In genomic region chr21:34567574-34567973, GRCh38 we compare ENCODE assay signal across 19 cellular contexts. TPM values are rescaled to one million over a fixed set of nuclear protein-coding genes. Genes with fewer than 3 reads are reported as not detected.
DNase-seq lines count a peak whose midpoint lies in the region; ATAC-seq, FAIRE-seq and TF ChIP-seq lines count a peak whose summit lies in the region.
"Had no signal": no experiment of that assay in that cellular context is flagged by ENCODE, and none has a peak within 500 bp of the region (broad histone marks: within the 10 kb centered on the region; RNA-seq: fewer than 3 reads in every experiment).

No MANE protein-coding gene starts in this region.

- TF ChIP-seq EP300 in K562 (IDR thresholded peaks at IDR 0.05; ENCODE audit: low read length) (no peak), gastroesophageal sphincter (IDR thresholded peaks at IDR 0.05) (no peak)

- no peaks in the 10 kb centered on the region for H4K20me1 ChIP-seq in K562 (replicated peaks; ENCODE audit: control insufficient read depth, insufficient read depth, low read length)
- H4K20me1 ChIP-seq: BLaER1 treated with 17β-estradiol and CSF1 and Interleukin-3, amounts not matched to agents 10 nM and 100 nM had no signal

- H3K27me3 ChIP-seq in left ventricle myocardium inferior (ENCODE audit: low read depth) (no peaks in the 10 kb centered on the region), K562 (ENCODE audit: control insufficient read depth in 2 of 2, insufficient read depth in 2 of 2, low read length in 2 of 2) (peaks cover 0 to 4% of the 10 kb centered on the region in 2 experiments; a peak in 1 of 5 replicates), thyroid gland (no peaks in the 10 kb centered on the region), gastroesophageal sphincter (no peaks in the 10 kb centered on the region)
- H3K27me3 ChIP-seq: BLaER1 treated with 17β-estradiol and CSF1 and Interleukin-3, amounts not matched to agents 10 nM and 100 nM had no signal

- no peak for TF ChIP-seq RAD21 in K562 (CRISPR knock-in tag; conservative IDR thresholded peaks at IDR 0.05 in 1 of 2, IDR thresholded peaks at IDR 0.05 in 1 of 2)

- H3K36me3 ChIP-seq in left ventricle myocardium inferior (no peaks in the 10 kb centered on the region), K562 (ENCODE audit: control insufficient read depth, insufficient read depth, low read length) (no peaks in the 10 kb centered on the region), thyroid gland (no peaks in the 10 kb centered on the region), gastroesophageal sphincter (no peaks in the 10 kb centered on the region)

- H3K27me3 Mint-ChIP-seq in neural crest cell (ENCODE audit: low read depth) = no peaks in the 10 kb centered on the region

- CTCF ChIA-PET in K562 (lab: Yijun Ruan, JAX; ENCODE audit: low intra/inter-chr PET ratio) = no interaction called here

- intact Hi-C loops in left ventricle myocardium inferior (cut with micrococcal nuclease) = no loop called here
- intact Hi-C loops in Right ventricle myocardium superior (cut with DNase I) = no loop called here
- intact Hi-C loops in K562 (cut with micrococcal nuclease) = no loop called here
- intact Hi-C loops in thyroid gland (cut with DNase I) = no loop called here

- H3K9me1 ChIP-seq in K562 (ENCODE audit: control insufficient read depth, insufficient read depth, low read length) = no peaks in the 10 kb centered on the region

- DNase-seq in left ventricle myocardium inferior = no peak
- DNase-seq in Right ventricle myocardium superior = no peak
- no peak for DNase-seq in K562 (ENCODE audit: extremely low read depth in 1 of 4, low spot score in 3 of 4)
- DNase-seq in neural crest cell (ENCODE audit: low read depth, low spot score) = no peak
- DNase-seq in thyroid gland = peak; percentile 56 to 72
- DNase-seq in COR-L47 (lab: John Stamatoyannopoulos, UW) = no peak
- DNase-seq: CD8-positive, alpha-beta T cell; DMS 273 treated with DMSO at 0.1 percent for 48 hours; DMS53; DND-41; EL; H9 had no signal

- H3K9me3 Mint-ChIP-seq in neural crest cell = peaks cover 3% of the 10 kb centered on the region

- H3K4me2 ChIP-seq in K562 (ENCODE audit: insufficient read depth, low read length) = no peak overlapping the region
- H3K4me2 ChIP-seq: BLaER1 treated with 17β-estradiol and CSF1 and Interleukin-3, amounts not matched to agents 10 nM and 100 nM had no signal

- H3K4me1 ChIP-seq in left ventricle myocardium inferior (peaks cover 58% of the 10 kb centered on the region), K562 (replicated peaks in 1 of 2; ENCODE audit: control insufficient read depth in 2 of 2, insufficient read depth in 2 of 2, low read length in 2 of 2) (no peaks in the 10 kb centered on the region; a peak in 1 of 5 replicates), thyroid gland (no peaks in the 10 kb centered on the region), gastroesophageal sphincter (peaks cover 0 to 24% (median 0%) of the 10 kb centered on the region in 3 donors)

- H3K4me3 ChIP-seq in left ventricle myocardium inferior (no peak overlapping the region), K562 (no peak overlapping the region), thyroid gland (replicated peaks in 1 of 3) (no peak overlapping the region), gastroesophageal sphincter (no peak overlapping the region)
- H3K4me3 ChIP-seq: BLaER1 treated with 17β-estradiol and CSF1 and Interleukin-3, amounts not matched to agents 10 nM and 100 nM; GM12878 had no signal

- H3K9me3 ChIP-seq in left ventricle myocardium inferior (replicated peaks) (no peaks in the 10 kb centered on the region), K562 (replicated peaks; ENCODE audit: control insufficient read depth, insufficient read depth, low read depth, low read length) (no peaks in the 10 kb centered on the region), thyroid gland (no peaks in the 10 kb centered on the region), gastroesophageal sphincter (no peaks in the 10 kb centered on the region)

- H3K4me3 Mint-ChIP-seq in neural crest cell = no peak overlapping the region
- H3K4me3 Mint-ChIP-seq: B cell; CD8-positive, alpha-beta T cell; H9 had no signal

- POLR2A ChIA-PET in K562 (lab: Yijun Ruan, JAX) = interaction anchor here (0.8 kb wide), 1 partner anchor 15 kb away, joined by 3 read pairs; no protein-coding TSS in a partner anchor

- 50% methylated on average over 7 of the region's 7 CpGs for WGBS in K562 (ENCODE audit: insufficient coverage, low coverage, missing lambda C conversion rate)
- WGBS in thyroid gland, 2 donors = 33 to 67% methylated on average over 7 of the region's 7 CpGs
- WGBS in gastroesophageal sphincter (ENCODE audit: low coverage in 1 of 2), 2 donors = 93 to 95% methylated on average over 6 to 7 of the region's 7 CpGs

- TF ChIP-seq POLR2A in K562 (conservative IDR thresholded peaks at IDR 0.05) = no peak
- TF ChIP-seq POLR2A in thyroid gland (IDR thresholded peaks at IDR 0.05) = no peak
- TF ChIP-seq POLR2A in gastroesophageal sphincter (IDR thresholded peaks at IDR 0.05) = no peak

- no TSS peak for BruUV-seq in K562 (replicated peaks; lab: Mats Ljungman, UMichigan)

- ATAC-seq in Right ventricle myocardium superior (ENCODE audit: poor library complexity) (no peak), K562 (no peak), gastroesophageal sphincter (no peak)
- ATAC-seq: CD8-positive, alpha-beta T cell; GM12878 had no signal

- FAIRE-seq in K562 (lab: Jason Lieb, UNC) = no peak
- FAIRE-seq: GM12878, H1 had no signal

- in situ Hi-C loops in K562 (cut with MboI) = no loop called here

- peaks cover 8% of the 10 kb centered on the region for H3K36me3 Mint-ChIP-seq in neural crest cell (ENCODE audit: low read depth)

- H2AFZ ChIP-seq in K562 (ENCODE audit: low read depth, low read length) = no peak overlapping the region

- peak overlapping the region; percentile 50 for H3K27ac ChIP-seq in left ventricle myocardium inferior (replicated peaks)
- no peak overlapping the region for H3K27ac ChIP-seq in K562 (ENCODE audit: extremely low read depth, low read depth, low read length)
- H3K27ac ChIP-seq in thyroid gland = no peak overlapping the region
- no peak overlapping the region for H3K27ac ChIP-seq in gastroesophageal sphincter
- H3K27ac ChIP-seq: BLaER1 treated with 17β-estradiol and CSF1 and Interleukin-3, amounts not matched to agents 10 nM and 100 nM; HL-60 had no signal

- H3K27ac Mint-ChIP-seq in neural crest cell (ENCODE audit: unreplicated experiment) = peak overlapping the region; percentile 67
- H3K27ac Mint-ChIP-seq: B cell; CD8-positive, alpha-beta T cell; H9 had no signal

- H3K9ac ChIP-seq in K562 (ENCODE audit: insufficient read depth in 1 of 2, low read depth in 2 of 2, low read length in 2 of 2) = no peak overlapping the region
- H3K9ac ChIP-seq: BLaER1 treated with 17β-estradiol and CSF1 and Interleukin-3, amounts not matched to agents 10 nM and 100 nM had no signal

- TF ChIP-seq CTCF in left ventricle myocardium inferior (IDR thresholded peaks at IDR 0.05; ENCODE audit: borderline replicate concordance) (no peak), K562 (IDR thresholded peaks at IDR 0.05 in 2 of 3, conservative IDR thresholded peaks at IDR 0.05 in 1 of 3; ENCODE audit: insufficient read depth in 2 of 3, low read depth in 1 of 3, low read length in 3 of 3) (no peak), neural crest cell (conservative IDR thresholded peaks at IDR 0.05) (no peak), thyroid gland (IDR thresholded peaks at IDR 0.05) (no peak), gastroesophageal sphincter (IDR thresholded peaks at IDR 0.05) (no peak)

- H3K79me2 ChIP-seq in K562 (ENCODE audit: control insufficient read depth, insufficient read depth, low read length) = no peaks in the 10 kb centered on the region

- H3K4me1 Mint-ChIP-seq in neural crest cell = peaks cover 42% of the 10 kb centered on the region

RNA-seq across cellular contexts. Expression of gene RCAN1, which starts 47.3 kb away (rescaled TPM):
- total RNA-seq in left ventricle myocardium inferior (75.3 TPM), Right ventricle myocardium superior (36.0 TPM), K562 (2014; rRNA removed) (11.9 TPM in 2 replicates), K562 (2014; rRNA removed; fragmentation: Illumina TruSeq; extraction: Trizol) (16.5 and 16.9 TPM in 2 replicates), K562 (2015; rRNA removed; fragmentation: Illumina TruSeq; extraction: Trizol) (12.3 and 14.7 TPM in 2 replicates), K562 (2021) (14.0 and 15.5 TPM in 2 replicates), neural crest cell (13.0 and 14.2 TPM in 2 replicates), thyroid gland (10 to 100 TPM; 24.5 to 32.7 (median 29.0) TPM), gastroesophageal sphincter (10 to 100 TPM; 32.1 to 58.6 (median 42.2) TPM)
- total RNA-seq in K562 (2011; cell fraction: chromatin; rRNA removed; ENCODE audit: low replicate concordance) = 6.1 and 7.8 TPM in 2 replicates
- total RNA-seq in K562 (2011; cell fraction: nucleolus; rRNA removed) = 3.8 and 4.2 TPM in 2 replicates
- 6.6 and 7.6 TPM in 2 replicates for total RNA-seq in K562 (2011; cell fraction: nucleoplasm; rRNA removed)
- polyA plus RNA-seq in K562 (2011; rRNA removed) (5.3 and 9.9 TPM in 2 replicates), K562 (2014; fragmentation: Illumina TruSeq; extraction: Trizol) (13.4 and 14.9 TPM in 2 replicates), K562 (2014; fragmentation: Nextera tagmentation; extraction: Ambion mirVana) (1 to 10 TPM; 4.4 to 6.1 TPM), K562 (2014; rRNA removed) (12.3 and 15.0 TPM in 2 replicates)
- 2.7 and 3.8 TPM in 2 replicates for polyA plus RNA-seq in K562 (2011; cell fraction: cytosol; rRNA removed)
- polyA plus RNA-seq in K562 (2011; cell fraction: nucleus; rRNA removed) = 2.2 and 2.9 TPM in 2 replicates
- 14.3 and 25.6 TPM in 2 replicates for polyA plus RNA-seq in K562 (2012)
- 8.1 and 11.2 TPM in 2 replicates for polyA minus RNA-seq in K562 (2011; rRNA and poly(A)+ RNA removed)
- polyA minus RNA-seq in K562 (2011; cell fraction: cytosol; rRNA and poly(A)+ RNA removed) = 3.4 and 5.2 TPM in 2 replicates
- polyA minus RNA-seq in K562 (2011; cell fraction: nucleus; rRNA and poly(A)+ RNA removed) = 2.7 and 3.3 TPM in 2 replicates

RNA-seq across cellular contexts. Expression of gene KCNE1, which starts 55.6 kb away (rescaled TPM):
- 4.8 TPM for total RNA-seq in left ventricle myocardium inferior
- total RNA-seq in Right ventricle myocardium superior = 4.3 TPM
- 0.79 and 1.0 TPM in 2 replicates for total RNA-seq in K562 (2011; cell fraction: chromatin; rRNA removed; ENCODE audit: low replicate concordance)
- total RNA-seq in K562 (2011; cell fraction: nucleolus; rRNA removed) = 0.33 and 0.39 TPM in 2 replicates
- total RNA-seq in K562 (2011; cell fraction: nucleoplasm; rRNA removed) = 0.37 and 1.1 TPM in 2 replicates
- total RNA-seq in K562 (2014; rRNA removed) = 0.12 TPM in 1 of 2 replicates, not detected in the other
- 0.16 and 0.22 TPM in 2 replicates for total RNA-seq in K562 (2014; rRNA removed; fragmentation: Illumina TruSeq; extraction: Trizol)
- 0.07 and 0.11 TPM in 2 replicates for total RNA-seq in K562 (2015; rRNA removed; fragmentation: Illumina TruSeq; extraction: Trizol)
- 0.16 and 0.34 TPM in 2 replicates for total RNA-seq in K562 (2021)
- polyA plus RNA-seq in K562 (2011; rRNA removed) = 0.09 and 0.22 TPM in 2 replicates
- polyA plus RNA-seq in K562 (2011; cell fraction: cytosol; rRNA removed) = 0.09 TPM in 1 of 2 replicates, not detected in the other
- 0.13 and 0.36 TPM in 2 replicates for polyA plus RNA-seq in K562 (2011; cell fraction: nucleus; rRNA removed)
- 0.07 and 0.10 TPM in 2 replicates for polyA plus RNA-seq in K562 (2012)
- 0.07 and 0.08 TPM in 2 replicates for polyA plus RNA-seq in K562 (2014; fragmentation: Illumina TruSeq; extraction: Trizol)
- not detected for polyA plus RNA-seq in K562 (2014; fragmentation: Nextera tagmentation; extraction: Ambion mirVana)
- 0.05 TPM in 1 of 2 replicates, not detected in the other for polyA plus RNA-seq in K562 (2014; rRNA removed)
- polyA minus RNA-seq in K562 (2011; rRNA and poly(A)+ RNA removed) = 0.09 TPM in 1 of 2 replicates, not detected in the other
- polyA minus RNA-seq in K562 (2011; cell fraction: cytosol; rRNA and poly(A)+ RNA removed) = not detected in 2 replicates
- polyA minus RNA-seq in K562 (2011; cell fraction: nucleus; rRNA and poly(A)+ RNA removed) = 0.13 and 0.56 TPM in 2 replicates
- 0.48 and 0.68 TPM in 2 replicates for total RNA-seq in neural crest cell
- 1 to 10 TPM in 2 of 4 donors, under 1 TPM in 2; 0.33 to 2.6 (median 1.5) TPM for total RNA-seq in thyroid gland
- total RNA-seq in gastroesophageal sphincter = 1 to 10 TPM in 3 of 4 donors, under 1 TPM in 1; 0.64 to 6.4 (median 3.0) TPM
- total RNA-seq: CD8-positive, alpha-beta T cell; HT1080 had no signal

Comparison
In these comparisons a context has a peak if more than half of its experiments do, and no peak if none do; other contexts are left out.
1. DNase-seq: peak in thyroid gland (2 of 2); none in left ventricle myocardium inferior (single experiment), Right ventricle myocardium superior (single experiment), K562 (0 of 4), neural crest cell (single experiment) and COR-L47 (single experiment).